Comparison of ENCODE assay signal across 8 cellular contexts in genomic region chr15:95259513-95259912, GRCh38.
DNase-seq lines count a peak whose midpoint lies in the region; ATAC-seq, FAIRE-seq and TF ChIP-seq lines count a peak whose summit lies in the region.

No MANE protein-coding gene starts in this region.

- H3K4me3 ChIP-seq in foreskin fibroblast (ENCODE audit: low read depth in 1 of 2, low read length in 2 of 2), result no peak overlapping the region
- no peak overlapping the region for H3K4me3 ChIP-seq in osteoblast (ENCODE audit: insufficient read depth, low read length)
- H3K4me3 ChIP-seq in transverse colon, result no peak overlapping the region

- peak overlapping the region; percentile 35 for H2AFZ ChIP-seq in osteoblast (ENCODE audit: low read length)

- no peak for TF ChIP-seq EP300 in transverse colon (IDR thresholded peaks at IDR 0.05; ENCODE audit: low read depth)

- H3K4me1 ChIP-seq in osteoblast (ENCODE audit: insufficient read depth, low read length) (peaks cover 10% of the 10 kb centered on the region), transverse colon (peaks cover 0 to 7% (median 3%) of the 10 kb centered on the region in 4 donors)

- no peak for TF ChIP-seq POLR2A in transverse colon (IDR thresholded peaks at IDR 0.05)

- 4 to 5% methylated on average over 4 to 6 of the region's 6 CpGs for WGBS in transverse colon (ENCODE audit: low coverage in 1 of 2), 2 donors

- in situ Hi-C loops in transverse colon (cut with MboI; ENCODE audit: low pct_ligation_motif_present in 1 of 4, low pct_unique_long_range_greater_than_20kb in 1 of 4, low sequenced_read_pairs in 3 of 4), result loop anchor here (25.0 kb wide), 2 partner anchors 1078 to 1978 kb away; partner anchors contain the start of gene NR2F2 (in 2 of the 4)

- DNase-seq in AG08395 (ENCODE audit: low spot score) (peak; percentile 72), HTR-8/SVneo (ENCODE audit: insufficient read length, low spot score) (peak; percentile 29), OCI-M2 (lab: John Stamatoyannopoulos, UW; ENCODE audit: unreplicated experiment) (peak; percentile 37), activated T-helper 1 cell treated with Interleukin-2 at 50 U/mL for 16 hours (ENCODE audit: low read depth) (peak; percentile 0), foreskin fibroblast (peak; percentile 67 to 90), osteoblast (ENCODE audit: insufficient read length, low spot score, missing footprints) (peak; percentile 26), transverse colon (peak; percentile 49)

- H4K20me1 ChIP-seq in osteoblast (ENCODE audit: insufficient read depth, low read length), result no peaks in the 10 kb centered on the region

- intact Hi-C loops in transverse colon (cut with DNase I; ENCODE audit: low total_unique reads), result no loop called here

- H3K4me2 ChIP-seq in osteoblast (ENCODE audit: insufficient read depth, low read length), result peak overlapping the region; percentile 47

- no peak overlapping the region for H3K27ac ChIP-seq in osteoblast (ENCODE audit: low read depth, low read length)
- no peak overlapping the region for H3K27ac ChIP-seq in transverse colon

- peak; percentile 40 for FAIRE-seq in HTR-8/SVneo (lab: Jason Lieb, UNC)

- no peaks in the 10 kb centered on the region for H3K36me3 ChIP-seq in osteoblast (ENCODE audit: insufficient read depth, low read length)
- H3K36me3 ChIP-seq in transverse colon, result no peaks in the 10 kb centered on the region

- H3K27me3 ChIP-seq in osteoblast (ENCODE audit: insufficient read depth, low read length), result no peaks in the 10 kb centered on the region
- H3K27me3 ChIP-seq in transverse colon, result no peaks in the 10 kb centered on the region

- TF ChIP-seq CTCF in foreskin fibroblast (IDR thresholded peaks at IDR 0.05; ENCODE audit: low read depth, low read length) (peak; percentile 69), osteoblast (IDR thresholded peaks at IDR 0.05; ENCODE audit: extremely low read depth, low read depth, low read length) (peak; percentile 64), transverse colon (IDR thresholded peaks at IDR 0.05) (peak; percentile 62 to 70 (median 68))

- H3K79me2 ChIP-seq in osteoblast (ENCODE audit: insufficient read depth, low read length), result no peaks in the 10 kb centered on the region

- H3K9me3 ChIP-seq in osteoblast (ENCODE audit: low read depth, low read length) (no peaks in the 10 kb centered on the region), transverse colon (no peaks in the 10 kb centered on the region)

- peak; percentile 70 for ATAC-seq in GM18858 (IDR thresholded peaks at IDR 0.05; ENCODE audit: unreplicated experiment)

Comparison
In these comparisons a context has a peak if more than half of its experiments do, and no peak if none do; other contexts are left out.
1. DNase-seq: peak in every context shown above with its lines; median percentile 78 in foreskin fibroblast; 72 in AG08395; 49 in transverse colon; 37 in OCI-M2; 29 in HTR-8/SVneo; 26 in osteoblast; 0 in activated T-helper 1 cell treated with Interleukin-2 at 50 U/mL for 16 hours.